In genomic region chr16:50334106-50334975, GRCh38 we compare ENCODE assay signal across 14 cellular contexts. TPM values are rescaled to one million over a fixed set of nuclear protein-coding genes. Genes with fewer than 3 reads are reported as not detected.
DNase-seq lines count a peak whose midpoint lies in the region; ATAC-seq and TF ChIP-seq lines count a peak whose summit lies in the region.
"Had no signal": no experiment of that assay in that cellular context is flagged by ENCODE, and none has a peak within 500 bp of the region (broad histone marks: within the 10 kb centered on the region; RNA-seq: fewer than 3 reads in every experiment).

No MANE protein-coding gene starts in this region.

- no peak for TF ChIP-seq CTCF in mucosa of descending colon (IDR thresholded peaks at IDR 0.05)
- TF ChIP-seq CTCF in vagina (IDR thresholded peaks at IDR 0.05), result no peak
- no peak for TF ChIP-seq CTCF in CD14-positive monocyte (IDR thresholded peaks at IDR 0.05)

- intact Hi-C loops in mucosa of descending colon (cut with DNase I, micrococcal nuclease) (no loop called here), vagina (cut with DNase I) (no loop called here), CD14-positive monocyte (cut with micrococcal nuclease) (no loop called here)

- no peaks in the 10 kb centered on the region for H3K27me3 ChIP-seq in vagina

- peaks cover 25% of the 10 kb centered on the region for H3K36me3 Mint-ChIP-seq in activated naive CD4-positive, alpha-beta T cell treated with anti-CD3 and anti-CD28 coated beads, Interleukin-2, amount 50 U/mL, for 24 hours
- H3K36me3 Mint-ChIP-seq in activated naive CD4-positive, alpha-beta T cell treated with anti-CD3 and anti-CD28 coated beads, Interleukin-2, amount 50 U/mL, for 72 hours, result peaks cover 26 to 30% of the 10 kb centered on the region in 2 donors
- peaks cover 66 to 72% of the 10 kb centered on the region in 2 donors for H3K36me3 Mint-ChIP-seq in CD14-positive monocyte

- ATAC-seq in activated naive CD4-positive, alpha-beta T cell treated with anti-CD3 and anti-CD28 coated beads, Interleukin-2, amount 50 U/mL, for 72 hours, result no peak
- ATAC-seq in mucosa of descending colon, result peak; percentile 40
- no peak for ATAC-seq in GM21825 (IDR thresholded peaks at IDR 0.05; ENCODE audit: unreplicated experiment)
- no peak for ATAC-seq in left lobe of liver

- no peak overlapping the region for H3K4me3 ChIP-seq in mucosa of descending colon
- no peak overlapping the region for H3K4me3 ChIP-seq in vagina
- H3K4me3 ChIP-seq: coronary artery had no signal

- no peaks in the 10 kb centered on the region for H3K9me3 Mint-ChIP-seq in activated naive CD4-positive, alpha-beta T cell treated with anti-CD3 and anti-CD28 coated beads, Interleukin-2, amount 50 U/mL, for 24 hours
- H3K9me3 Mint-ChIP-seq in activated naive CD4-positive, alpha-beta T cell treated with anti-CD3 and anti-CD28 coated beads, Interleukin-2, amount 50 U/mL, for 72 hours, result peaks cover 0 to 4% of the 10 kb centered on the region in 2 donors
- H3K9me3 Mint-ChIP-seq in CD14-positive monocyte, result no peaks in the 10 kb centered on the region
- H3K9me3 Mint-ChIP-seq: type B pancreatic cell had no signal

- H3K4me3 Mint-ChIP-seq in activated naive CD4-positive, alpha-beta T cell treated with anti-CD3 and anti-CD28 coated beads, Interleukin-2, amount 50 U/mL, for 24 hours, result no peak overlapping the region
- H3K4me3 Mint-ChIP-seq in CD14-positive monocyte, result no peak overlapping the region
- H3K4me3 Mint-ChIP-seq: type B pancreatic cell had no signal

- H3K36me3 ChIP-seq in mucosa of descending colon (ENCODE audit: low read depth) (no peaks in the 10 kb centered on the region), vagina (peaks cover 0 to 51% of the 10 kb centered on the region in 2 donors)

- peak overlapping the region; percentile 10 for H3K27ac ChIP-seq in vagina

- no peak for DNase-seq in activated naive CD4-positive, alpha-beta T cell treated with Interleukin-2 at 50 U/mL for 16 hours
- DNase-seq in activated naive CD4-positive, alpha-beta T cell treated with anti-CD3 and anti-CD28 coated beads, Interleukin-2, amount 50 U/mL, for 72 hours (ENCODE audit: low spot score in 2 of 2), result no peak
- DNase-seq in mucosa of descending colon, result no peak
- DNase-seq in vagina (ENCODE audit: extremely low spot score in 2 of 2), result no peak
- no peak for DNase-seq in CD14-positive monocyte (ENCODE audit: low spot score)
- no peak for DNase-seq in left lobe of liver (ENCODE audit: low spot score)
- DNase-seq: EL, NCI-H2029 treated with DMSO at 0.1 percent for 48 hours, NCI-H748 treated with DMSO at 0.1 percent for 48 hours, occipital lobe had no signal

- TF ChIP-seq POLR2A in vagina (IDR thresholded peaks at IDR 0.05), result no peak

- H3K9me3 ChIP-seq in mucosa of descending colon, result no peaks in the 10 kb centered on the region
- H3K9me3 ChIP-seq in vagina, result no peaks in the 10 kb centered on the region

- peak overlapping the region; percentile 78 for H3K27ac Mint-ChIP-seq in activated naive CD4-positive, alpha-beta T cell treated with anti-CD3 and anti-CD28 coated beads, Interleukin-2, amount 50 U/mL, for 24 hours
- peak overlapping the region; percentile 97 to 98 for H3K27ac Mint-ChIP-seq in activated naive CD4-positive, alpha-beta T cell treated with anti-CD3 and anti-CD28 coated beads, Interleukin-2, amount 50 U/mL, for 72 hours
- peak overlapping the region in 1 of 7 donors; percentile 4 for H3K27ac Mint-ChIP-seq in CD14-positive monocyte
- H3K27ac Mint-ChIP-seq: type B pancreatic cell had no signal

- no peaks in the 10 kb centered on the region for H3K27me3 Mint-ChIP-seq in activated naive CD4-positive, alpha-beta T cell treated with anti-CD3 and anti-CD28 coated beads, Interleukin-2, amount 50 U/mL, for 24 hours
- no peaks in the 10 kb centered on the region for H3K27me3 Mint-ChIP-seq in CD14-positive monocyte (ENCODE audit: low read depth in 3 of 3)
- H3K27me3 Mint-ChIP-seq: type B pancreatic cell had no signal

- H3K4me1 ChIP-seq in mucosa of descending colon (ENCODE audit: low read depth) (peaks cover 5% of the 10 kb centered on the region), vagina (peaks cover 17% of the 10 kb centered on the region)

- H3K4me1 Mint-ChIP-seq in activated naive CD4-positive, alpha-beta T cell treated with anti-CD3 and anti-CD28 coated beads, Interleukin-2, amount 50 U/mL, for 24 hours, result peaks cover 56% of the 10 kb centered on the region
- peaks cover 6% of the 10 kb centered on the region for H3K4me1 Mint-ChIP-seq in CD14-positive monocyte

RNA-seq across cellular contexts. Expression of gene BRD7, which starts 34.4 kb away (rescaled TPM):
- total RNA-seq in activated naive CD4-positive, alpha-beta T cell treated with anti-CD3 and anti-CD28 coated beads, Interleukin-2, amount 50 U/mL, for 72 hours, result 10 to 100 TPM; 71.5 to 84.9 TPM
- total RNA-seq in mucosa of descending colon (10 to 100 TPM; 50.8 to 79.6 (median 56.1) TPM), vagina (49.6 TPM), left lobe of liver (17.9 TPM)
- polyA plus RNA-seq in CD14-positive monocyte, result 10 to 100 TPM; 11.4 to 21.2 TPM
